In genomic region chr10:101297901-101298451, GRCh38 we compare ENCODE assay signal across 9 cellular contexts.
DNase-seq lines count a peak whose midpoint lies in the region; ATAC-seq, FAIRE-seq and TF ChIP-seq lines count a peak whose summit lies in the region.
"Had no signal": no experiment of that assay in that cellular context is flagged by ENCODE, and none has a peak within 500 bp of the region (broad histone marks: within the 10 kb centered on the region; RNA-seq: fewer than 3 reads in every experiment).

No MANE protein-coding gene starts in this region.

- in situ Hi-C loops in astrocyte of the cerebellum (cut with HindIII; ENCODE audit: low sequenced_read_pairs), result no loop called here

- no peak for ATAC-seq in GM19452 (IDR thresholded peaks at IDR 0.05; ENCODE audit: unreplicated experiment)

- no peaks in the 10 kb centered on the region for H3K36me3 Mint-ChIP-seq in T-helper 2 cell treated with Interferon-gamma antibody and Interleukin-4, amounts not matched to agents 5 μg/mL and 100 μg/mL, for 36 hours (ENCODE audit: low read depth)
- H3K36me3 Mint-ChIP-seq: activated naive CD8-positive, alpha-beta T cell had no signal

- H3K4me3 Mint-ChIP-seq in T-helper 2 cell treated with Interferon-gamma antibody and Interleukin-4, amounts not matched to agents 5 μg/mL and 100 μg/mL, for 36 hours, result no peak overlapping the region
- H3K4me3 Mint-ChIP-seq: activated naive CD8-positive, alpha-beta T cell had no signal

- DNase-seq in DMS53 (lab: John Stamatoyannopoulos, UW) (peak; percentile 56), HTR-8/SVneo (ENCODE audit: insufficient read length, low spot score) (peak; percentile 74), astrocyte of the cerebellum (ENCODE audit: low read depth) (peak; percentile 13), iris pigment epithelial cell (ENCODE audit: low read depth) (peak; percentile 56), GOT3 (lab: John Stamatoyannopoulos, UW) (no peak)
- peak; percentile 48 for DNase-seq in T-helper 2 cell treated with Interferon-gamma antibody and Interleukin-4, amounts not matched to agents 5 μg/mL and 100 μg/mL, for 36 hours (ENCODE audit: low spot score)
- DNase-seq in stimulated activated CD4-positive, alpha-beta T cell treated with anti-CD3 and anti-CD28 coated beads, Interleukin-1b, Interleukin-23, amount 100 ng/mL, for 48 hours, result peak; percentile 72

- H3K27me3 Mint-ChIP-seq in T-helper 2 cell treated with Interferon-gamma antibody and Interleukin-4, amounts not matched to agents 5 μg/mL and 100 μg/mL, for 36 hours (ENCODE audit: low read depth), result peaks cover 44% of the 10 kb centered on the region

- peaks cover 1% of the 10 kb centered on the region for H3K4me1 Mint-ChIP-seq in T-helper 2 cell treated with Interferon-gamma antibody and Interleukin-4, amounts not matched to agents 5 μg/mL and 100 μg/mL, for 36 hours (ENCODE audit: low read depth)

- H3K27ac Mint-ChIP-seq in T-helper 2 cell treated with Interferon-gamma antibody and Interleukin-4, amounts not matched to agents 5 μg/mL and 100 μg/mL, for 36 hours, result no peak overlapping the region
- H3K27ac Mint-ChIP-seq: activated naive CD8-positive, alpha-beta T cell had no signal

- peak; percentile 80 for TF ChIP-seq CTCF in astrocyte of the cerebellum (IDR thresholded peaks at IDR 0.05; ENCODE audit: low read depth, low read length, missing control alignments)

- FAIRE-seq in HTR-8/SVneo (lab: Jason Lieb, UNC), result no peak

- no peaks in the 10 kb centered on the region for H3K9me3 Mint-ChIP-seq in T-helper 2 cell treated with Interferon-gamma antibody and Interleukin-4, amounts not matched to agents 5 μg/mL and 100 μg/mL, for 36 hours

- no peak overlapping the region for H3K4me3 ChIP-seq in astrocyte of the cerebellum (ENCODE audit: low read depth, low read length)
